23 cellular contexts compared by ENCODE assay signal in genomic region chr12:18297883-18298282, GRCh38. TPM values are rescaled to one million over a fixed set of nuclear protein-coding genes. Genes with fewer than 3 reads are reported as not detected.
"Had no signal": no experiment of that assay in that cellular context is flagged by ENCODE, and none has a peak within 500 bp of the region (broad histone marks: within the 10 kb centered on the region; RNA-seq: fewer than 3 reads in every experiment).

No MANE protein-coding gene starts in this region.

- H3K27me3 ChIP-seq: SJSA1 had no signal

- H3K27me3 Mint-ChIP-seq: activated B cell treated with CpG ODN at 0.5 μM for 24 hours; activated CD4-positive, alpha-beta T cell treated with anti-CD3 and anti-CD28 coated beads, Interleukin-2, amount 10 ng/mL, durations not matched to agents 24 days and 14 days; activated CD8-positive, alpha-beta memory T cell treated with anti-CD3 and anti-CD28 coated beads, Interleukin-2, amount 10 ng/mL, durations not matched to agents 7 days and 5 days; activated naive CD8-positive, alpha-beta T cell; brain; central memory CD8-positive, alpha-beta T cell had no signal

- H3K9me3 ChIP-seq: SJSA1 had no signal

- H3K4me3 Mint-ChIP-seq: activated B cell treated with CpG ODN at 0.5 μM for 24 hours; activated CD4-positive, alpha-beta T cell treated with anti-CD3 and anti-CD28 coated beads, Interleukin-2, amount 10 ng/mL, durations not matched to agents 24 days and 14 days; activated CD8-positive, alpha-beta memory T cell treated with anti-CD3 and anti-CD28 coated beads, Interleukin-2, amount 10 ng/mL, durations not matched to agents 7 days and 5 days; activated naive CD4-positive, alpha-beta T cell treated with anti-CD3 and anti-CD28 coated beads for 36 hours; activated naive CD8-positive, alpha-beta T cell; activated T-cell treated with anti-CD3 and anti-CD28 coated beads, Interleukin-2, amount 50 U/mL, for 4 hours; brain; central memory CD8-positive, alpha-beta T cell; T-helper 1 cell treated with Interleukin-12 subunit alpha and Interleukin-12 subunit beta and Interleukin-4 antibody, amounts not matched to agents 30 μg/mL and 1 μg/mL, for 36 hours had no signal

- H3K36me3 Mint-ChIP-seq: activated CD8-positive, alpha-beta memory T cell treated with anti-CD3 and anti-CD28 coated beads, Interleukin-2, amount 10 ng/mL, durations not matched to agents 7 days and 5 days; activated naive CD8-positive, alpha-beta T cell; brain had no signal

- ATAC-seq: activated CD8-positive, alpha-beta memory T cell treated with anti-CD3 and anti-CD28 coated beads, Interleukin-2, amount 10 ng/mL, durations not matched to agents 7 days and 5 days; activated T-cell treated with anti-CD3 and anti-CD28 coated beads, Interleukin-2, amount 50 U/mL, for 4 hours; SK-N-SH treated with all-trans-retinoic acid at 6 μM for 48 hours had no signal

- H3K27ac ChIP-seq: SJSA1 had no signal

- H3K4me1 ChIP-seq: SJSA1 had no signal

- H3K4me3 ChIP-seq: SJSA1 had no signal

- H3K4me1 Mint-ChIP-seq: activated B cell treated with CpG ODN at 0.5 μM for 24 hours; activated CD4-positive, alpha-beta T cell treated with anti-CD3 and anti-CD28 coated beads, Interleukin-2, amount 10 ng/mL, durations not matched to agents 24 days and 14 days; activated CD8-positive, alpha-beta memory T cell treated with anti-CD3 and anti-CD28 coated beads, Interleukin-2, amount 10 ng/mL, durations not matched to agents 7 days and 5 days; central memory CD8-positive, alpha-beta T cell had no signal

- H3K36me3 ChIP-seq: SJSA1 had no signal

- DNase-seq: activated B cell treated with CpG ODN at 0.5 μM for 24 hours; activated CD4-positive, alpha-beta T cell treated with anti-CD3 and anti-CD28 coated beads for 1 hour; activated CD4-positive, alpha-beta T cell treated with anti-CD3 and anti-CD28 coated beads, Interleukin-2, amount 10 ng/mL, durations not matched to agents 24 days and 14 days; activated CD4-positive, alpha-beta T cell treated with anti-CD3 and anti-CD28 coated beads, Interleukin-2, amount 50 U/mL, for 48 hours; activated CD8-positive, alpha-beta memory T cell treated with anti-CD3 and anti-CD28 coated beads, Interleukin-2, amount 10 ng/mL, durations not matched to agents 7 days and 5 days; activated effector memory CD4-positive, alpha-beta T cell treated with anti-CD3 and anti-CD28 coated beads, Interleukin-2, amount 50 U/mL, for 16 hours; activated naive CD4-positive, alpha-beta T cell treated with anti-CD3 and anti-CD28 coated beads for 36 hours; activated T-cell treated with anti-CD3 and anti-CD28 coated beads, Interleukin-2, amount 50 U/mL, for 4 hours; amygdala; Karpas-422; NCI-H1092; NCI-H1417; NCI-H1930; NCI-H2171; NCI-H2227 treated with DMSO at 0.1 percent for 48 hours; NCI-H69; SHP77 had no signal

- H3K27ac Mint-ChIP-seq: activated B cell treated with CpG ODN at 0.5 μM for 24 hours; activated CD4-positive, alpha-beta T cell treated with anti-CD3 and anti-CD28 coated beads, Interleukin-2, amount 10 ng/mL, durations not matched to agents 24 days and 14 days; activated CD8-positive, alpha-beta memory T cell treated with anti-CD3 and anti-CD28 coated beads, Interleukin-2, amount 10 ng/mL, durations not matched to agents 7 days and 5 days; activated naive CD4-positive, alpha-beta T cell treated with anti-CD3 and anti-CD28 coated beads for 36 hours; activated naive CD8-positive, alpha-beta T cell; brain; T-helper 1 cell treated with Interleukin-12 subunit alpha and Interleukin-12 subunit beta and Interleukin-4 antibody, amounts not matched to agents 30 μg/mL and 1 μg/mL, for 36 hours had no signal

RNA-seq across cellular contexts. Expression of gene PIK3C2G, which starts 36.6 kb away (rescaled TPM):
- total RNA-seq: activated B cell treated with CpG ODN at 0.5 μM for 24 hours; activated CD4-positive, alpha-beta T cell treated with anti-CD3 and anti-CD28 coated beads, Interleukin-2, amount 10 ng/mL, durations not matched to agents 24 days and 14 days; activated CD8-positive, alpha-beta memory T cell treated with anti-CD3 and anti-CD28 coated beads, Interleukin-2, amount 10 ng/mL, durations not matched to agents 7 days and 5 days; activated naive CD4-positive, alpha-beta T cell treated with anti-CD3 and anti-CD28 coated beads for 36 hours; activated T-cell treated with anti-CD3 and anti-CD28 coated beads, Interleukin-2, amount 50 U/mL, for 4 hours; SJSA1 had no signal
